9 cellular contexts compared by ENCODE assay signal in the genomic region with DNA sequence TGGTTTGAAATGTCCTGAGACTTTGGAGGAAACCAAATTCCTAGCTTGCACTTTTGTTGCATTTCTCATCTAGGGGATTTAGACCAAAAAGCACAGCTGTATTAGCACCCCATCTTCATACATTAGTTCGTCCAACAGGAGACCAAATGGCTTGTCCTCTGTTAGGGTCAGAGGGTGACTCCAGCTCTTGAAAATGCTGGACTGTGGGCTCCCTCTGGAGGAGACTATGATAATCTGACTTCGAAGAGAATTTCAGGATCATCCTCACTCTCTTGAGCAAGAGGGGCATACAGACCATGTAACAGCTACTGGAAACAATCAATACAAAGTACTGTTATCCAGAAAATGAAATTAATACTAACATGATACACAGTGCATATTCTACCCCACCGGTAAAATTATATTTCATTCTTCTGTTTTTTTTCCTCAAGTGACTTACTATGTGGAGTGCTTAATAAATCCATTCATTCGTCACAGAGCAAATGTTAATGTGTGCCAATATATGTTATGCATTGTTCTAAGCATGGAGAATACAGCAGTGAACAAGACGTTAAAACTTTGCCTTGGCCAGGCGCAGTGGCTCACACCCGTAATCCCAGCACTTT.
DNase-seq lines count a peak whose midpoint lies in the region; ATAC-seq, FAIRE-seq and TF ChIP-seq lines count a peak whose summit lies in the region.
"Had no signal": no experiment of that assay in that cellular context is flagged by ENCODE, and none has a peak within 500 bp of the region (broad histone marks: within the 10 kb centered on the region; RNA-seq: fewer than 3 reads in every experiment).

No MANE protein-coding gene starts in this region.

- peaks cover 5% of the 10 kb centered on the region for H3K4me1 ChIP-seq in psoas muscle

- TF ChIP-seq CTCF in psoas muscle (IDR thresholded peaks at IDR 0.05): peak; percentile 84

- peaks cover 6% of the 10 kb centered on the region for H3K9me3 ChIP-seq in psoas muscle

- H3K27me3 ChIP-seq in psoas muscle (ENCODE audit: insufficient read depth in 3 of 3, low read length in 2 of 3): no peaks in the 10 kb centered on the region

- H3K27ac ChIP-seq in psoas muscle: no peak overlapping the region

- intact Hi-C loops in left cardiac atrium (cut with DNase I): loop anchor here (1.0 to 2.0 kb wide), 2 partner anchors 103 to 105 kb away; no protein-coding TSS in a partner anchor
- intact Hi-C loops in psoas muscle (cut with DNase I): loop anchor here (1.0 to 5.0 kb wide), 3 partner anchors 42 to 105 kb away; no protein-coding TSS in a partner anchor

- H3K36me3 ChIP-seq in psoas muscle (ENCODE audit: insufficient read depth in 1 of 2, low read depth in 1 of 2): no peaks in the 10 kb centered on the region

- no peak overlapping the region for H3K4me3 ChIP-seq in psoas muscle

- ATAC-seq in left cardiac atrium (peak; percentile 91 to 96), psoas muscle (peak; percentile 93 to 99 (median 98)), HG02884 (IDR thresholded peaks at IDR 0.05; ENCODE audit: unreplicated experiment) (no peak), GM18519 (IDR thresholded peaks at IDR 0.05; ENCODE audit: low FRiP score, unreplicated experiment) (no peak)

- peak; percentile 69 for FAIRE-seq in RCC 7860 (lab: Jason Lieb, UNC)
- FAIRE-seq: colon had no signal

- 37 to 47% (median 38%) methylated on average over 7 of the region's 7 CpGs for WGBS in psoas muscle, 3 donors

- DNase-seq in EH (ENCODE audit: low read depth) (peak; percentile 81), HUDEP-2 (lab: John Stamatoyannopoulos, UW; ENCODE audit: unreplicated experiment in 76 of 76) (peak in 53 of 76 experiments; percentile 2 to 70 (median 34)), RCC 7860 (ENCODE audit: low spot score) (peak; percentile 69), amniotic epithelial cell (ENCODE audit: low read depth) (peak; percentile 78), left cardiac atrium (peak; percentile 39), psoas muscle (peak in 1 of 2 donors; percentile 17)

Comparison
In these comparisons a context has a peak if more than half of its experiments do, and no peak if none do; other contexts are left out.
1. ATAC-seq: peak in left cardiac atrium (2 of 2) and psoas muscle (4 of 4); none in HG02884 (single experiment) and GM18519 (single experiment).